In the genomic region with DNA sequence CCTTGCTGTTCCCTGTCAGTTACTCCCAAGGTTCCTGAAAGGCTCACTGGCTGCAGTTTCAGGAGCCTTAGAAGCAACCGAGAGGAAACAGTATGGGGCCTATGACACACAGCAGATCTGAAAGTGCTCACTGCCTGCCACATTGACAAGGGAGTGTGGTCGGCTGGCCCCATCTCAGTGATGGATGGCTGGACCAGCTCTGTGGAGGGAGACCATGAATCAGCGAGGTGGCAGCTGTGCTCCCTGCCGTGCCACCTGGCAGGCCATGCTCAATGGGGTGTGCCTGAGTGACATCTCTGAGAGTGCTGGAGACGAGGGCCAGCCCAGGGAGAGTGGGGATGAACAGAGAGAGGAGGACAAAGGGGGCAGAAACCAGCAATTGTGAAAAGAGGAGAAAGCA, we compare ENCODE assay signal across 11 cellular contexts.
A peak's percentile ranks its signal among the peaks of the same experiment; 100 is the strongest.
DNase-seq lines count a peak whose midpoint lies in the region; ATAC-seq and TF ChIP-seq lines count a peak whose summit lies in the region.
"Had no signal": no experiment of that assay in that cellular context is flagged by ENCODE, and none has a peak within 500 bp of the region (broad histone marks: within the 10 kb centered on the region; RNA-seq: fewer than 3 reads in every experiment).

No MANE protein-coding gene starts in this region.

- H4K20me1 ChIP-seq in DND-41 (ENCODE audit: insufficient read depth, low read length): peaks cover 7% of the 10 kb centered on the region; the same call in 1 of the 2 replicates

- no peaks in the 10 kb centered on the region for H3K9me3 ChIP-seq in DND-41 (ENCODE audit: insufficient read depth, low read length, severe bottlenecking)

- no peaks in the 10 kb centered on the region for H3K27me3 ChIP-seq in DND-41 (ENCODE audit: insufficient read depth, low read length, poor library complexity)

- ATAC-seq in DND-41 (ENCODE audit: insufficient read depth, low read depth): peak; percentile 40; the same call in 2 of the 3 replicates
- peak; percentile 67 for ATAC-seq in GM19324 (IDR thresholded peaks at IDR 0.05; ENCODE audit: low FRiP score, unreplicated experiment)
- peak; percentile 77 for ATAC-seq in HG02981 (IDR thresholded peaks at IDR 0.05; ENCODE audit: unreplicated experiment)
- ATAC-seq: stimulated activated naive CD8-positive, alpha-beta T cell treated with anti-CD3 and anti-CD28 coated beads, Interleukin-15, amount 100 ng/mL, for 72 hours had no signal

- no peaks in the 10 kb centered on the region for H3K4me1 ChIP-seq in DND-41 (ENCODE audit: insufficient read depth, low read length)

- no peak overlapping the region for H3K4me3 ChIP-seq in DND-41 (ENCODE audit: low read depth in 1 of 2, low read length in 2 of 2)

- no peak overlapping the region for H3K9ac ChIP-seq in DND-41 (ENCODE audit: low read depth, low read length)

- H3K36me3 ChIP-seq in DND-41 (ENCODE audit: insufficient read depth, low read length): peaks cover 96% of the 10 kb centered on the region

- no peak for DNase-seq in DND-41
- DNase-seq in NCI-H69 (lab: John Stamatoyannopoulos, UW): peak; percentile 80
- no peak for DNase-seq in DMS79 treated with DMSO at 0.1 percent for 48 hours (lab: John Stamatoyannopoulos, UW)
- no peak for DNase-seq in stimulated activated CD4-positive, alpha-beta T cell treated with anti-CD3 and anti-CD28 coated beads, Interleukin-2, amount 100 ng/mL, for 24 hours
- DNase-seq in CD1c-positive myeloid dendritic cell (ENCODE audit: extremely low spot score): no peak
- DNase-seq in activated naive CD4-positive, alpha-beta T cell treated with Interleukin-2 at 50 U/mL for 16 hours: no peak
- DNase-seq: DMS153; NCI-H1417 treated with DMSO at 0.1 percent for 48 hours; stimulated activated naive CD8-positive, alpha-beta T cell treated with anti-CD3 and anti-CD28 coated beads, Interleukin-15, amount 100 ng/mL, for 72 hours had no signal

- no peak overlapping the region for H3K4me2 ChIP-seq in DND-41 (ENCODE audit: insufficient read depth, low read length)

- no peaks in the 10 kb centered on the region for H3K79me2 ChIP-seq in DND-41 (ENCODE audit: insufficient read depth, low read length)

- no peak overlapping the region for H2AFZ ChIP-seq in DND-41 (ENCODE audit: low read depth, low read length)

- no peak for TF ChIP-seq CTCF in DND-41 (IDR thresholded peaks at IDR 0.05; ENCODE audit: borderline replicate concordance, extremely low read depth, low read length, poor library complexity, severe bottlenecking)

- no peak overlapping the region for H3K27ac ChIP-seq in DND-41 (ENCODE audit: low read length)
